Comparison of ENCODE assay signal across 9 cellular contexts in the genomic region with DNA sequence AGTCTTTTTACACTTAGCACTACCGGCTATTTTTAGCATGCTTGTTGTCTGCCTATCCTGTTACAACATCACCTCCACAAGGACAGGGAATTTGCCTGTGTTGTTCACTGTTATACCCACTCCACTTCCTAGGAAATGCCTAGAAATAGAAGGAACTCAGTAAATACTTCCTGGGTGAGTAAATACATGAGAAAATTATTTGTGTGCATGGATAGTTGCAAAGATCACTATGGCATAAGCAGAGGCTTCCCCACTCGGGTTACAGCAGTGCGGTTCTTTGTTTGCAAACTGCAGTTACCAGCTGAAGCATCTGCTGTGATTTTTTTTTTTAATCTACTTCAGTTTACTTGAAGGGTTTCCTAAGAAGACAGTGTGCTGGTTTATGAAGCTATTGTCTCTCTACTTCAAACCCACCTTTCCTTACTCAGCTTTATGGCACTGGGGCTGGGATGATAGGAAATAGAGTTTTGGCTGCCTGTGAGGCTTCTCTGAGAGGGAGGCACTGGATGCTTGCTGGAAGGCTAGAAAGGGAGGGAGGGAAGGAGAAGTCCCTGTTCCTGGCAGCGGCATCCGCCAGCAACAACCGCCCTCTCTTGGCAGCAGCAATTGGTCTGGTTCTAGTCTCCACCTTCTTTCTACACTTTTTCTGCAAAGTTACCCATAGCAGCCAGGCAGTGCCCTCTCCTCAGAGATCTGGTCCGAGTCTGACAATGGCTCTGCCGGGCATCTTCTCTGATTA. TPM values are rescaled to one million over a fixed set of nuclear protein-coding genes. Genes with fewer than 3 reads are reported as not detected.
DNase-seq lines count a peak whose midpoint lies in the region; ATAC-seq and TF ChIP-seq lines count a peak whose summit lies in the region.
"Had no signal": no experiment of that assay in that cellular context is flagged by ENCODE, and none has a peak within 500 bp of the region (broad histone marks: within the 10 kb centered on the region; RNA-seq: fewer than 3 reads in every experiment).

No MANE protein-coding gene starts in this region.

- CTCF ChIA-PET in activated CD8-positive, alpha-beta T cell treated with anti-CD3 and anti-CD28 coated beads for 36 hours (lab: Charles Lee) = interaction anchor here (0.8 to 2.3 kb wide), 5 partner anchors 9 to 156 kb away, joined by 3 to 9 read pairs (median 3); a partner anchor contains a TSS

- no peak overlapping the region for H3K27ac Mint-ChIP-seq in activated T-helper 1 cell treated with anti-CD3 and anti-CD28 coated beads, Interleukin-12 subunit alpha, Interleukin-12 subunit beta, Interleukin-2, Interleukin-4 antibody, amounts not matched to agents 30 ng/mL and 10 ng/mL and 1 ng/mL, durations not matched to agents 14 hours and 24 hours and 36 hours
- no peak overlapping the region for H3K27ac Mint-ChIP-seq in activated CD8-positive, alpha-beta T cell treated with anti-CD3 and anti-CD28 coated beads for 36 hours
- no peak overlapping the region for H3K27ac Mint-ChIP-seq in T-helper 2 cell treated with Interferon-gamma antibody and Interleukin-4, amounts not matched to agents 5 μg/mL and 100 μg/mL, for 36 hours

- H2AFZ ChIP-seq in trophoblast cell (ENCODE audit: insufficient read depth, low read length, poor library complexity) = no peak overlapping the region

- no peaks in the 10 kb centered on the region for H3K79me2 ChIP-seq in trophoblast cell (ENCODE audit: control insufficient read depth, insufficient read depth, low read length, poor library complexity)

- H3K9me3 Mint-ChIP-seq in activated T-helper 1 cell treated with anti-CD3 and anti-CD28 coated beads, Interleukin-12 subunit alpha, Interleukin-12 subunit beta, Interleukin-2, Interleukin-4 antibody, amounts not matched to agents 30 ng/mL and 10 ng/mL and 1 ng/mL, durations not matched to agents 14 hours and 24 hours and 36 hours = no peaks in the 10 kb centered on the region
- no peaks in the 10 kb centered on the region for H3K9me3 Mint-ChIP-seq in activated CD8-positive, alpha-beta T cell treated with anti-CD3 and anti-CD28 coated beads for 36 hours
- H3K9me3 Mint-ChIP-seq in T-helper 2 cell treated with Interferon-gamma antibody and Interleukin-4, amounts not matched to agents 5 μg/mL and 100 μg/mL, for 36 hours = no peaks in the 10 kb centered on the region

- no peaks in the 10 kb centered on the region for H3K4me1 Mint-ChIP-seq in activated T-helper 1 cell treated with anti-CD3 and anti-CD28 coated beads, Interleukin-12 subunit alpha, Interleukin-12 subunit beta, Interleukin-2, Interleukin-4 antibody, amounts not matched to agents 30 ng/mL and 10 ng/mL and 1 ng/mL, durations not matched to agents 14 hours and 24 hours and 36 hours (ENCODE audit: low read depth)
- H3K4me1 Mint-ChIP-seq in activated CD8-positive, alpha-beta T cell treated with anti-CD3 and anti-CD28 coated beads for 36 hours (ENCODE audit: low read depth) = no peaks in the 10 kb centered on the region
- H3K4me1 Mint-ChIP-seq in T-helper 2 cell treated with Interferon-gamma antibody and Interleukin-4, amounts not matched to agents 5 μg/mL and 100 μg/mL, for 36 hours (ENCODE audit: low read depth) = no peaks in the 10 kb centered on the region

- POLR2A ChIA-PET in activated CD8-positive, alpha-beta T cell treated with anti-CD3 and anti-CD28 coated beads for 36 hours (lab: Charles Lee) = no interaction called here

- peaks cover 68% of the 10 kb centered on the region for H3K27me3 Mint-ChIP-seq in activated T-helper 1 cell treated with anti-CD3 and anti-CD28 coated beads, Interleukin-12 subunit alpha, Interleukin-12 subunit beta, Interleukin-2, Interleukin-4 antibody, amounts not matched to agents 30 ng/mL and 10 ng/mL and 1 ng/mL, durations not matched to agents 14 hours and 24 hours and 36 hours (ENCODE audit: insufficient read depth)
- peaks cover 15% of the 10 kb centered on the region for H3K27me3 Mint-ChIP-seq in activated CD8-positive, alpha-beta T cell treated with anti-CD3 and anti-CD28 coated beads for 36 hours
- peaks cover 68% of the 10 kb centered on the region for H3K27me3 Mint-ChIP-seq in T-helper 2 cell treated with Interferon-gamma antibody and Interleukin-4, amounts not matched to agents 5 μg/mL and 100 μg/mL, for 36 hours (ENCODE audit: low read depth)

- H3K4ac ChIP-seq in trophoblast cell (ENCODE audit: low read depth, low read length) = no peak overlapping the region

- no peak overlapping the region for H3K4me3 Mint-ChIP-seq in activated T-helper 1 cell treated with anti-CD3 and anti-CD28 coated beads, Interleukin-12 subunit alpha, Interleukin-12 subunit beta, Interleukin-2, Interleukin-4 antibody, amounts not matched to agents 30 ng/mL and 10 ng/mL and 1 ng/mL, durations not matched to agents 14 hours and 24 hours and 36 hours
- no peak overlapping the region for H3K4me3 Mint-ChIP-seq in activated CD8-positive, alpha-beta T cell treated with anti-CD3 and anti-CD28 coated beads for 36 hours
- H3K4me3 Mint-ChIP-seq in T-helper 2 cell treated with Interferon-gamma antibody and Interleukin-4, amounts not matched to agents 5 μg/mL and 100 μg/mL, for 36 hours = no peak overlapping the region

- H2AK5ac ChIP-seq in trophoblast cell (ENCODE audit: low read length) = no peak overlapping the region

- no peak overlapping the region for H4K91ac ChIP-seq in trophoblast cell (ENCODE audit: low read depth, low read length)

- H3K27ac ChIP-seq in VCaP = peak overlapping the region; percentile 71
- no peak overlapping the region for H3K27ac ChIP-seq in trophoblast cell (ENCODE audit: low read depth, low read length)

- H3K23ac ChIP-seq in trophoblast cell (ENCODE audit: low read length) = no peak overlapping the region

- peak overlapping the region; percentile 35 for H2BK120ac ChIP-seq in trophoblast cell (ENCODE audit: insufficient read depth, low read length, poor library complexity)

- peak; percentile 91 to 95 for ATAC-seq in left cardiac atrium
- ATAC-seq in activated CD8-positive, alpha-beta T cell treated with anti-CD3 and anti-CD28 coated beads for 36 hours = no peak

- no peaks in the 10 kb centered on the region for H3K9me3 ChIP-seq in trophoblast cell (ENCODE audit: insufficient read depth, low read depth, low read length)

- WGBS in trophoblast cell (ENCODE audit: extremely low coverage, insufficient coverage, insufficient read length) = no CpG with 5 or more reads among the region's 8 CpGs

- no peak overlapping the region for H4K12ac ChIP-seq in trophoblast cell (ENCODE audit: low read depth, low read length)

- TF ChIP-seq CTCF in VCaP (conservative IDR thresholded peaks at IDR 0.05) = no peak; the same call in 1 of the 2 replicates
- no peak for TF ChIP-seq CTCF in activated CD8-positive, alpha-beta T cell treated with anti-CD3 and anti-CD28 coated beads for 36 hours (IDR thresholded peaks at IDR 0.05)

- DNase-seq in DMS79 (lab: John Stamatoyannopoulos, UW) = peak; percentile 42
- peak; percentile 46 for DNase-seq in left cardiac atrium
- peak in 1 of 2 donors; percentile 8 for DNase-seq in trophoblast cell
- no peak for DNase-seq in activated T-helper 1 cell treated with anti-CD3 and anti-CD28 coated beads, Interleukin-12 subunit alpha, Interleukin-12 subunit beta, Interleukin-2, Interleukin-4 antibody, amounts not matched to agents 30 ng/mL and 10 ng/mL and 1 ng/mL, durations not matched to agents 14 hours and 24 hours and 36 hours (ENCODE audit: low spot score)
- no peak for DNase-seq in A172 (ENCODE audit: low spot score)
- no peak for DNase-seq in activated CD8-positive, alpha-beta T cell treated with anti-CD3 and anti-CD28 coated beads for 36 hours
- DNase-seq in T-helper 2 cell treated with Interferon-gamma antibody and Interleukin-4, amounts not matched to agents 5 μg/mL and 100 μg/mL, for 36 hours (ENCODE audit: low spot score) = no peak
- DNase-seq: NCI-H774 had no signal

- no peaks in the 10 kb centered on the region for H3K27me3 ChIP-seq in trophoblast cell (ENCODE audit: insufficient read depth, low read length)

- H3K18ac ChIP-seq in trophoblast cell (ENCODE audit: low read length) = no peak overlapping the region

- no peak overlapping the region for H2BK5ac ChIP-seq in trophoblast cell (ENCODE audit: low read depth, low read length, poor library complexity)

- H4K8ac ChIP-seq in trophoblast cell (ENCODE audit: low read depth, low read length) = peak overlapping the region; percentile 43

- H2BK12ac ChIP-seq in trophoblast cell (ENCODE audit: low read length) = no peak overlapping the region

- H3K9ac ChIP-seq in trophoblast cell (ENCODE audit: low read length) = no peak overlapping the region

- H3K14ac ChIP-seq in trophoblast cell (ENCODE audit: low read length) = no peak overlapping the region

- H3K4me2 ChIP-seq in trophoblast cell (ENCODE audit: low read length) = no peak overlapping the region

- intact Hi-C loops in left cardiac atrium (cut with DNase I) = loop anchor here in 1 of 2 donors (10.0 kb wide), 1 partner anchor 357 kb away; no protein-coding TSS in a partner anchor
- intact Hi-C loops in activated T-helper 1 cell treated with anti-CD3 and anti-CD28 coated beads, Interleukin-12 subunit alpha, Interleukin-12 subunit beta, Interleukin-2, Interleukin-4 antibody, amounts not matched to agents 30 ng/mL and 10 ng/mL and 1 ng/mL, durations not matched to agents 14 hours and 24 hours and 36 hours (cut with micrococcal nuclease) = no loop called here
- intact Hi-C loops in activated CD8-positive, alpha-beta T cell treated with anti-CD3 and anti-CD28 coated beads for 36 hours (cut with micrococcal nuclease) = loop anchor here (10.0 kb wide), 1 partner anchor 223 kb away; a partner anchor contains a TSS

- no peaks in the 10 kb centered on the region for H3K36me3 Mint-ChIP-seq in activated T-helper 1 cell treated with anti-CD3 and anti-CD28 coated beads, Interleukin-12 subunit alpha, Interleukin-12 subunit beta, Interleukin-2, Interleukin-4 antibody, amounts not matched to agents 30 ng/mL and 10 ng/mL and 1 ng/mL, durations not matched to agents 14 hours and 24 hours and 36 hours (ENCODE audit: low read depth)
- H3K36me3 Mint-ChIP-seq in activated CD8-positive, alpha-beta T cell treated with anti-CD3 and anti-CD28 coated beads for 36 hours (ENCODE audit: low read depth) = no peaks in the 10 kb centered on the region
- no peaks in the 10 kb centered on the region for H3K36me3 Mint-ChIP-seq in T-helper 2 cell treated with Interferon-gamma antibody and Interleukin-4, amounts not matched to agents 5 μg/mL and 100 μg/mL, for 36 hours (ENCODE audit: low read depth)

- H3K36me3 ChIP-seq in trophoblast cell (ENCODE audit: control insufficient read depth in 1 of 2, insufficient read depth in 2 of 2, low read length in 2 of 2) = no peaks in the 10 kb centered on the region

- peaks cover 0 to 10% of the 10 kb centered on the region in 2 experiments for H3K4me1 ChIP-seq in trophoblast cell (ENCODE audit: control insufficient read depth in 1 of 2, insufficient read depth in 2 of 2, low read length in 2 of 2)

- H3K4me3 ChIP-seq in trophoblast cell (ENCODE audit: low read depth, low read length) = no peak overlapping the region

- peaks cover 5% of the 10 kb centered on the region for H3K79me1 ChIP-seq in trophoblast cell (ENCODE audit: low read length)

RNA-seq across cellular contexts. Expression of a gene that starts 29.1 kb away (rescaled TPM):
- total RNA-seq in left cardiac atrium = not detected
- not detected in 2 replicates for polyA plus RNA-seq in trophoblast cell (2013)
- total RNA-seq in activated T-helper 1 cell treated with anti-CD3 and anti-CD28 coated beads, Interleukin-12 subunit alpha, Interleukin-12 subunit beta, Interleukin-2, Interleukin-4 antibody, amounts not matched to agents 30 ng/mL and 10 ng/mL and 1 ng/mL, durations not matched to agents 14 hours and 24 hours and 36 hours = not detected in 2 replicates
- not detected in 2 replicates for total RNA-seq in A172 (2014; rRNA removed; shearing (Covaris generic))
- not detected for total RNA-seq in activated CD8-positive, alpha-beta T cell treated with anti-CD3 and anti-CD28 coated beads for 36 hours

RNA-seq across cellular contexts. Expression of a gene that starts 40.5 kb away (rescaled TPM):
- total RNA-seq in left cardiac atrium = 100 to 1,000 TPM in 1 of 2 donors, 10 to 100 TPM in 1; 80.0 to 118 TPM
- polyA plus RNA-seq in trophoblast cell (2013) = 144 and 156 TPM in 2 replicates
- 494 and 511 TPM in 2 replicates for total RNA-seq in activated T-helper 1 cell treated with anti-CD3 and anti-CD28 coated beads, Interleukin-12 subunit alpha, Interleukin-12 subunit beta, Interleukin-2, Interleukin-4 antibody, amounts not matched to agents 30 ng/mL and 10 ng/mL and 1 ng/mL, durations not matched to agents 14 hours and 24 hours and 36 hours
- total RNA-seq in A172 (2014; rRNA removed; shearing (Covaris generic)) = 2.7 and 11.1 TPM in 2 replicates
- 100 to 1,000 TPM; 765 to 771 TPM for total RNA-seq in activated CD8-positive, alpha-beta T cell treated with anti-CD3 and anti-CD28 coated beads for 36 hours

Comparison
In these comparisons a context has a peak if more than half of its experiments do, and no peak if none do; other contexts are left out.
1. DNase-seq: peak in DMS79 (single experiment) and left cardiac atrium (single experiment); none in activated T-helper 1 cell treated with anti-CD3 and anti-CD28 coated beads, Interleukin-12 subunit alpha, Interleukin-12 subunit beta, Interleukin-2, Interleukin-4 antibody, amounts not matched to agents 30 ng/mL and 10 ng/mL and 1 ng/mL, durations not matched to agents 14 hours and 24 hours and 36 hours (single experiment), A172 (single experiment), activated CD8-positive, alpha-beta T cell treated with anti-CD3 and anti-CD28 coated beads for 36 hours (single experiment) and T-helper 2 cell treated with Interferon-gamma antibody and Interleukin-4, amounts not matched to agents 5 μg/mL and 100 μg/mL, for 36 hours (single experiment).